20 cellular contexts compared by ENCODE assay signal in the genomic region with DNA sequence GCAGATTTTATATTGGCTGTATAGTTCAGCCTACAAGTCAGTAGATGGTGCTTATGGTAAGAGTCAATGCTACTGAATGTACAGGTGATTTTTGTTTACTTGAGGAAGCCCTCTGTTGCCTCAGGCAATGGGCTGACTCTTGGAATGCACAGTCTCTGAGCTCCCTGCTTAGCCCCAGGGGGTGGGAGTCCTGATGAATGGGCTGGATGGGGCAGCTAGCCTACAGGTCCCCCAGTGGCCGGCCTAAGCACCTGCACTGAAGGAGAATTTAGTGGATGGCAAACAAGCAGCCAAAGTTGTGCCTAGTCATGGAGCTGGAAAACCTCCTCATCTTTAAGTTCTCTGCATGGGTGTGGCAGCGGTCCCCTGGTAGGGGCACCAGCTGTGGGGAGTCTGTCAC.
"Had no signal": no experiment of that assay in that cellular context is flagged by ENCODE, and none has a peak within 500 bp of the region (broad histone marks: within the 10 kb centered on the region; RNA-seq: fewer than 3 reads in every experiment).

No MANE protein-coding gene starts in this region.

- H3K9me3 Mint-ChIP-seq: activated naive CD8-positive, alpha-beta T cell treated with anti-CD3 and anti-CD28 coated beads, Interleukin-2, amount 50 U/mL, for 24 hours; activated T-helper 1 cell treated with anti-CD3 and anti-CD28 coated beads, Interleukin-12 subunit alpha, Interleukin-12 subunit beta, Interleukin-2, Interleukin-4 antibody, amounts not matched to agents 30 ng/mL and 10 ng/mL and 1 ng/mL, durations not matched to agents 14 hours and 24 hours and 36 hours had no signal

- H3K9ac ChIP-seq: parathyroid adenoma had no signal

- H3K79me2 ChIP-seq: parathyroid adenoma had no signal

- H3K4me1 Mint-ChIP-seq: activated naive CD8-positive, alpha-beta T cell treated with anti-CD3 and anti-CD28 coated beads, Interleukin-2, amount 50 U/mL, for 24 hours; nephron had no signal

- H3K27ac Mint-ChIP-seq: activated CD8-positive, alpha-beta T cell treated with anti-CD3 and anti-CD28 coated beads, Interleukin-2, amount 10 ng/mL, durations not matched to agents 7 days and 5 days; activated naive CD8-positive, alpha-beta T cell treated with anti-CD3 and anti-CD28 coated beads, Interleukin-2, amount 50 U/mL, for 24 hours; activated T-helper 1 cell treated with anti-CD3 and anti-CD28 coated beads, Interleukin-12 subunit alpha, Interleukin-12 subunit beta, Interleukin-2, Interleukin-4 antibody, amounts not matched to agents 30 ng/mL and 10 ng/mL and 1 ng/mL, durations not matched to agents 14 hours and 24 hours and 36 hours; nephron had no signal

- H3K36me3 ChIP-seq: upper lobe of left lung had no signal

- H3K9me3 ChIP-seq: upper lobe of left lung had no signal

- H3K4me1 ChIP-seq: foreskin keratinocyte, parathyroid adenoma, upper lobe of left lung had no signal

- H2AFZ ChIP-seq: parathyroid adenoma had no signal

- DNase-seq: activated CD4-positive, alpha-beta T cell treated with anti-CD3 and anti-CD28 coated beads, Interleukin-2, amount 50 U/mL, for 1 hour; activated CD4-positive, CD25-positive, alpha-beta regulatory T cell treated with anti-CD3 and anti-CD28 coated beads, Interleukin-2, amount 50 U/mL, for 72 hours; activated CD8-positive, alpha-beta T cell treated with anti-CD3 and anti-CD28 coated beads, Interleukin-2, amount 10 ng/mL, durations not matched to agents 7 days and 5 days; activated gamma-delta T cell; activated naive CD4-positive, alpha-beta T cell treated with anti-CD3 and anti-CD28 coated beads, Interleukin-2, amount 50 U/mL, for 16 hours; activated naive CD8-positive, alpha-beta T cell treated with anti-CD3 and anti-CD28 coated beads, Interleukin-2, amount 50 U/mL, for 24 hours; effector CD8-positive, alpha-beta T cell; foreskin keratinocyte; left ventricle myocardium superior; mammary epithelial cell; nucleus accumbens; right cardiac atrium; stimulated activated CD4-positive, alpha-beta T cell treated with anti-CD3 and anti-CD28 coated beads, Interleukin-4, amount 100 ng/mL, for 24 hours; stimulated activated naive CD4-positive, alpha-beta T cell treated with Interleukin-2 at 50 U/mL for 16 hours; T-helper 2 cell; upper lobe of left lung had no signal

- H3K4me3 Mint-ChIP-seq: activated CD8-positive, alpha-beta T cell treated with anti-CD3 and anti-CD28 coated beads, Interleukin-2, amount 10 ng/mL, durations not matched to agents 7 days and 5 days; activated naive CD8-positive, alpha-beta T cell treated with anti-CD3 and anti-CD28 coated beads, Interleukin-2, amount 50 U/mL, for 24 hours; activated T-helper 1 cell treated with anti-CD3 and anti-CD28 coated beads, Interleukin-12 subunit alpha, Interleukin-12 subunit beta, Interleukin-2, Interleukin-4 antibody, amounts not matched to agents 30 ng/mL and 10 ng/mL and 1 ng/mL, durations not matched to agents 14 hours and 24 hours and 36 hours; nephron had no signal

- H3K27me3 ChIP-seq: foreskin keratinocyte, upper lobe of left lung had no signal

- ATAC-seq: activated CD8-positive, alpha-beta T cell treated with anti-CD3 and anti-CD28 coated beads, Interleukin-2, amount 10 ng/mL, durations not matched to agents 7 days and 5 days; activated naive CD8-positive, alpha-beta T cell treated with anti-CD3 and anti-CD28 coated beads, Interleukin-2, amount 50 U/mL, for 24 hours; foreskin keratinocyte; left ventricle myocardium superior; right cardiac atrium had no signal

- H3K27ac ChIP-seq: foreskin keratinocyte, parathyroid adenoma, upper lobe of left lung, VCaP had no signal

- H3K27me3 Mint-ChIP-seq: activated naive CD8-positive, alpha-beta T cell treated with anti-CD3 and anti-CD28 coated beads, Interleukin-2, amount 50 U/mL, for 24 hours had no signal

- H3K4me3 ChIP-seq: upper lobe of left lung had no signal
